In the genomic region with DNA sequence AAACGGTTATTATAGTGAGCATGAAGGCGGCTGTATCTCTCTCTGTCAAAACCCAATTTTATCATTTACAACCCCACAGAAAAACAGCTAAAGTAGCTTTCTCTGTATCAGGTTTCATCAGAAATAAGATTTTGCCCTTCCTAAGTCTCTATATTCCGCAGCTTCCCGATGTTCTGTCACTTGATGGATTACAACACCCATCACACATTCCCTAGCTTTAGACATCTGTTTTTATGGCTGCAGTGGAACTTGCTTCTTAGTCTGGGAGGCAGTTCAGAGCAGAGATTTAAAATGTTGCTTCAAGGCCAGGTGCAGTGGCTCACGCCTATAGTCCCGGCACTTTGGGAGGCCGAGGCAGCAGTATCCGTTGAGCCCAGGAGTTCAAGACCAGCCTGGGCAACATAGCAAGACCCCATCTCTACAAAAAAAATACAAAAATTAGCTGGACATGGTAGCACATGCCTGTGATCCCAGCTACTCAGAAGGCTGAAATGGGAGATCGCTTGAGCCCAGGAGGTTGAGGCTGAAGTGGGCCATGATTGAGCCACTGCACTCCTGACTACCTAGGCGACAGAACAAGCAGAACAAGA, we compare ENCODE assay signal across 1 cellular context.
TF ChIP-seq lines count a peak whose summit lies in the region.

No MANE protein-coding gene starts in this region.

TF ChIP-seq in endothelial cell of umbilical vein, 7 proteins besides CTCF, POLR2A, EP300 and RAD21 (continued from another document):
- no peak for TF ChIP-seq MAX (IDR thresholded peaks at IDR 0.05; ENCODE audit: insufficient read depth, insufficient read length)
